2 cellular contexts compared by ENCODE assay signal in the genomic region with DNA sequence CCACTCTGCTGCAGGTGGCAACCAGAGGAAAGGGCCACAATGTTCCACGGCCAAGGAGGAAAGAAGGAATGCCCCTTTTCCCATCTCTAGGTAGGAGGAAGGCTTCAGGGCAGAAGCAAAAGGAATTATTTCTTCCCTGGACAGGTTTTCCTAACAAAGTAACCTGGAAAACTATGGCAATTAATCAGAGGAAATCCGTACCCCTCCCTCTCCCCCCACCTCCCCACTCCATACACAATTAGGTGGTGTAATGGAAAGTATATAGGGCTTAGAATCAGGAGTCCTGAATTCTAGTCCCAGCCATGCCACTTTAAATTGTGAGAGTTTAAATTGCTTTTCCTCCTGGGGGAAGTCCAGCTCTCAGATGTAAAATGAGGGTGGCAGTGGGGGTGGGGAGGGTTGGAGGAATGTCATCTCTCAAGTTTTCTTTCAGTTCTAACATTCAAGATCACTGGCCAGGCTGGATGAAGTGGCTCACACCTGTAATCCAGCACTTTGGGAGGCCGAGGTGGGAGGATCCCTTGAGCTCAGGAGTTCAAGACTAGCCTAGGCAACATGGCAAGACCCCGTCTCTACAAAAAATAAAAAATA.
TF ChIP-seq lines count a peak whose summit lies in the region.

No MANE protein-coding gene starts in this region.

TF ChIP-seq in SK-N-SH, 30 proteins besides CTCF, POLR2A, EP300 and RAD21 (continued from another document):
- TF ChIP-seq, protein P1, sequence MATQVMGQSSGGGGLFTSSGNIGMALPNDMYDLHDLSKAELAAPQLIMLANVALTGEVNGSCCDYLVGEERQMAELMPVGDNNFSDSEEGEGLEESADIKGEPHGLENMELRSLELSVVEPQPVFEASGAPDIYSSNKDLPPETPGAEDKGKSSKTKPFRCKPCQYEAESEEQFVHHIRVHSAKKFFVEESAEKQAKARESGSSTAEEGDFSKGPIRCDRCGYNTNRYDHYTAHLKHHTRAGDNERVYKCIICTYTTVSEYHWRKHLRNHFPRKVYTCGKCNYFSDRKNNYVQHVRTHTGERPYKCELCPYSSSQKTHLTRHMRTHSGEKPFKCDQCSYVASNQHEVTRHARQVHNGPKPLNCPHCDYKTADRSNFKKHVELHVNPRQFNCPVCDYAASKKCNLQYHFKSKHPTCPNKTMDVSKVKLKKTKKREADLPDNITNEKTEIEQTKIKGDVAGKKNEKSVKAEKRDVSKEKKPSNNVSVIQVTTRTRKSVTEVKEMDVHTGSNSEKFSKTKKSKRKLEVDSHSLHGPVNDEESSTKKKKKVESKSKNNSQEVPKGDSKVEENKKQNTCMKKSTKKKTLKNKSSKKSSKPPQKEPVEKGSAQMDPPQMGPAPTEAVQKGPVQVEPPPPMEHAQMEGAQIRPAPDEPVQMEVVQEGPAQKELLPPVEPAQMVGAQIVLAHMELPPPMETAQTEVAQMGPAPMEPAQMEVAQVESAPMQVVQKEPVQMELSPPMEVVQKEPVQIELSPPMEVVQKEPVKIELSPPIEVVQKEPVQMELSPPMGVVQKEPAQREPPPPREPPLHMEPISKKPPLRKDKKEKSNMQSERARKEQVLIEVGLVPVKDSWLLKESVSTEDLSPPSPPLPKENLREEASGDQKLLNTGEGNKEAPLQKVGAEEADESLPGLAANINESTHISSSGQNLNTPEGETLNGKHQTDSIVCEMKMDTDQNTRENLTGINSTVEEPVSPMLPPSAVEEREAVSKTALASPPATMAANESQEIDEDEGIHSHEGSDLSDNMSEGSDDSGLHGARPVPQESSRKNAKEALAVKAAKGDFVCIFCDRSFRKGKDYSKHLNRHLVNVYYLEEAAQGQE (IDR thresholded peaks at IDR 0.05; ENCODE audit: low read depth, low read length), result no peak
- no peak for TF ChIP-seq RFX5 (IDR thresholded peaks at IDR 0.05; ENCODE audit: low read length)
- TF ChIP-seq, protein P2, sequence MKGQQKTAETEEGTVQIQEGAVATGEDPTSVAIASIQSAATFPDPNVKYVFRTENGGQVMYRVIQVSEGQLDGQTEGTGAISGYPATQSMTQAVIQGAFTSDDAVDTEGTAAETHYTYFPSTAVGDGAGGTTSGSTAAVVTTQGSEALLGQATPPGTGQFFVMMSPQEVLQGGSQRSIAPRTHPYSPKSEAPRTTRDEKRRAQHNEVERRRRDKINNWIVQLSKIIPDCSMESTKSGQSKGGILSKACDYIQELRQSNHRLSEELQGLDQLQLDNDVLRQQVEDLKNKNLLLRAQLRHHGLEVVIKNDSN (IDR thresholded peaks at IDR 0.05; ENCODE audit: borderline replicate concordance, low read depth), result no peak
- no peak for TF ChIP-seq CHD2 (IDR thresholded peaks at IDR 0.05; ENCODE audit: low read length, partially characterized antibody)
- TF ChIP-seq, protein P3, sequence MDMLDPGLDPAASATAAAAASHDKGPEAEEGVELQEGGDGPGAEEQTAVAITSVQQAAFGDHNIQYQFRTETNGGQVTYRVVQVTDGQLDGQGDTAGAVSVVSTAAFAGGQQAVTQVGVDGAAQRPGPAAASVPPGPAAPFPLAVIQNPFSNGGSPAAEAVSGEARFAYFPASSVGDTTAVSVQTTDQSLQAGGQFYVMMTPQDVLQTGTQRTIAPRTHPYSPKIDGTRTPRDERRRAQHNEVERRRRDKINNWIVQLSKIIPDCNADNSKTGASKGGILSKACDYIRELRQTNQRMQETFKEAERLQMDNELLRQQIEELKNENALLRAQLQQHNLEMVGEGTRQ (IDR thresholded peaks at IDR 0.05; ENCODE audit: borderline replicate concordance, low read depth, low read length), result no peak
TF ChIP-seq in SK-N-SH: peak in this region for 0.

TF ChIP-seq in SK-N-SH treated with all-trans-retinoic acid at 6 μM for 48 hours, 23 proteins besides CTCF, POLR2A, EP300 and RAD21:
- TF ChIP-seq, protein P4, sequence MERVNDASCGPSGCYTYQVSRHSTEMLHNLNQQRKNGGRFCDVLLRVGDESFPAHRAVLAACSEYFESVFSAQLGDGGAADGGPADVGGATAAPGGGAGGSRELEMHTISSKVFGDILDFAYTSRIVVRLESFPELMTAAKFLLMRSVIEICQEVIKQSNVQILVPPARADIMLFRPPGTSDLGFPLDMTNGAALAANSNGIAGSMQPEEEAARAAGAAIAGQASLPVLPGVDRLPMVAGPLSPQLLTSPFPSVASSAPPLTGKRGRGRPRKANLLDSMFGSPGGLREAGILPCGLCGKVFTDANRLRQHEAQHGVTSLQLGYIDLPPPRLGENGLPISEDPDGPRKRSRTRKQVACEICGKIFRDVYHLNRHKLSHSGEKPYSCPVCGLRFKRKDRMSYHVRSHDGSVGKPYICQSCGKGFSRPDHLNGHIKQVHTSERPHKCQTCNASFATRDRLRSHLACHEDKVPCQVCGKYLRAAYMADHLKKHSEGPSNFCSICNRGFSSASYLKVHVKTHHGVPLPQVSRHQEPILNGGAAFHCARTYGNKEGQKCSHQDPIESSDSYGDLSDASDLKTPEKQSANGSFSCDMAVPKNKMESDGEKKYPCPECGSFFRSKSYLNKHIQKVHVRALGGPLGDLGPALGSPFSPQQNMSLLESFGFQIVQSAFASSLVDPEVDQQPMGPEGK (CRISPR knock-in tag; IDR thresholded peaks at IDR 0.05; ENCODE audit: borderline replicate concordance), result no peak
- TF ChIP-seq TCF4 (CRISPR knock-in tag; IDR thresholded peaks at IDR 0.05; ENCODE audit: borderline replicate concordance), result no peak
- no peak for TF ChIP-seq ZNF8 (CRISPR knock-in tag; IDR thresholded peaks at IDR 0.05)
- TF ChIP-seq ZC3H10 (CRISPR knock-in tag; IDR thresholded peaks at IDR 0.05), result no peak
- TF ChIP-seq TOX (CRISPR knock-in tag; IDR thresholded peaks at IDR 0.05; ENCODE audit: borderline replicate concordance), result no peak
- no peak for TF ChIP-seq ARNTL (CRISPR knock-in tag; IDR thresholded peaks at IDR 0.05; ENCODE audit: borderline replicate concordance, low read depth)
- TF ChIP-seq OSR1 (CRISPR knock-in tag; IDR thresholded peaks at IDR 0.05), result no peak
- TF ChIP-seq CSDC2 (CRISPR knock-in tag; IDR thresholded peaks at IDR 0.05), result no peak
- TF ChIP-seq PPARA (CRISPR knock-in tag; IDR thresholded peaks at IDR 0.05; ENCODE audit: borderline replicate concordance), result no peak
- TF ChIP-seq, protein P5, sequence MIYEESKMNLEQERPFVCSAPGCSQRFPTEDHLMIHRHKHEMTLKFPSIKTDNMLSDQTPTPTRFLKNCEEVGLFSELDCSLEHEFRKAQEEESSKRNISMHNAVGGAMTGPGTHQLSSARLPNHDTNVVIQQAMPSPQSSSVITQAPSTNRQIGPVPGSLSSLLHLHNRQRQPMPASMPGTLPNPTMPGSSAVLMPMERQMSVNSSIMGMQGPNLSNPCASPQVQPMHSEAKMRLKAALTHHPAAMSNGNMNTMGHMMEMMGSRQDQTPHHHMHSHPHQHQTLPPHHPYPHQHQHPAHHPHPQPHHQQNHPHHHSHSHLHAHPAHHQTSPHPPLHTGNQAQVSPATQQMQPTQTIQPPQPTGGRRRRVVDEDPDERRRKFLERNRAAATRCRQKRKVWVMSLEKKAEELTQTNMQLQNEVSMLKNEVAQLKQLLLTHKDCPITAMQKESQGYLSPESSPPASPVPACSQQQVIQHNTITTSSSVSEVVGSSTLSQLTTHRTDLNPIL (CRISPR knock-in tag; IDR thresholded peaks at IDR 0.05; ENCODE audit: low read depth), result no peak
- no peak for TF ChIP-seq ZFP3 (CRISPR knock-in tag; IDR thresholded peaks at IDR 0.05)
- no peak for TF ChIP-seq ZNF70 (CRISPR knock-in tag; IDR thresholded peaks at IDR 0.05)
